ENCODE assay signal across 8 cellular contexts in the genomic region with DNA sequence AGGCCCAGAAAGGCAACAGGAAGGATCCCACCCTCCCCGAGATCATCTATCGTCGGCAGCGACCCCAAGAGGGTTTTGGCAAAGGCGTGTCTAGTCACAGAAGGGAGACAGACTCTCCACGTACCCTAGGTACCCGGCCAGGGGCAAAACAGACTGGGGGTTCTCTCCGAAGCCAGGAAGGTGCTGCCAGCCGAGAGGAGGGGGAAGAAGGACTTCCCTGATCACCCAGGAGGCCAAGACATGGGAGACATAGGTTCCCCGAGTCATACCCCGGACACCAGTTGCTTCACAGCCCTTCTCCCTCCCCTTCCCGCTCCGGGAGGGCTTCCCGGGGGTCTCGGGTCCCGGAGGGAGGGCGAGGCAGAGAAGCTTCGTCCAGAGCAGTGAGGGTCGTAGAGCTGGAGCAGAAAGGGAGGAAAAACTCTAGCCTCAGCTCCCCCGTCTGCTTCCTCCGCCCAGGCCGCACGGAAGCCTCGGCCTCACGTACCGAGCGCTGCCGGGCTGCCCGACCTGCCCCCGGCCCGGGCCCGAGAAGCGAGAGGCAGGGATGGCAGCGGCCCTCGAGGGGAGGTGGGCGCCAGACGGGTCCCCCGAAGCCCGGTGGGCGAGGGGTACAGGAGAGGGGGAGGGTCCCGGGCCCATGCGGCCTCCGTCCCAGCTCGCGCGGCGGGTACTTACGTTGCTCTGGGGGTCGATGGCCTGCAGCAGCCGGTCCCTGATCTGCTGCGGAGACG. TPM values are rescaled to one million over a fixed set of nuclear protein-coding genes. Genes with fewer than 3 reads are reported as not detected.
DNase-seq lines count a peak whose midpoint lies in the region; ATAC-seq, FAIRE-seq and TF ChIP-seq lines count a peak whose summit lies in the region.

No MANE protein-coding gene starts in this region.

- peak overlapping the region; percentile 93 for H3K27ac Mint-ChIP-seq in HFFc6
- peak overlapping the region; percentile 65 for H3K27ac Mint-ChIP-seq in WTC11
- H3K27ac Mint-ChIP-seq in nephron progenitor cell = peak overlapping the region; percentile 82

- H3K27ac ChIP-seq in BLaER1 = peak overlapping the region; percentile 75

- peak overlapping the region; percentile 92 for H3K4me2 ChIP-seq in BLaER1

- DNase-seq in HFFc6 = no peak
- no peak for DNase-seq in WTC11 (ENCODE audit: low spot score)
- DNase-seq in epidermal melanocyte (ENCODE audit: insufficient read length, low spot score) = peak; percentile 1
- DNase-seq in nephron progenitor cell = peak; percentile 32
- DNase-seq in midbrain (lab: John Stamatoyannopoulos, UW) = no peak
- no peak for DNase-seq in GM19239 (ENCODE audit: insufficient read length, low spot score)
- no peak for DNase-seq in NCI-H1694 treated with DMSO at 0.1 percent for 48 hours (lab: John Stamatoyannopoulos, UW)

- peaks cover 28% of the 10 kb centered on the region for H3K4me1 ChIP-seq in BLaER1

- H3K9me3 ChIP-seq in BLaER1 = peaks cover 14% of the 10 kb centered on the region

- peak overlapping the region; percentile 97 for H3K9ac ChIP-seq in BLaER1

- peaks cover 29% of the 10 kb centered on the region for H3K4me1 Mint-ChIP-seq in HFFc6 (ENCODE audit: low read depth)
- peaks cover 29% of the 10 kb centered on the region for H3K4me1 Mint-ChIP-seq in WTC11
- H3K4me1 Mint-ChIP-seq in nephron progenitor cell = peaks cover 29% of the 10 kb centered on the region

- H3K4me3 ChIP-seq in BLaER1 = peak overlapping the region; percentile 94

- H4K20me1 ChIP-seq in BLaER1 = peaks cover 55% of the 10 kb centered on the region

- no peak for TF ChIP-seq CTCF in HFFc6 (IDR thresholded peaks at IDR 0.05)
- no peak for TF ChIP-seq CTCF in WTC11 (IDR thresholded peaks at IDR 0.05)
- no peak for TF ChIP-seq CTCF in nephron progenitor cell (IDR thresholded peaks at IDR 0.05)

- H3K9me3 Mint-ChIP-seq in HFFc6 (no peaks in the 10 kb centered on the region), WTC11 (no peaks in the 10 kb centered on the region), nephron progenitor cell (no peaks in the 10 kb centered on the region)

- H3K27me3 Mint-ChIP-seq in HFFc6 (ENCODE audit: insufficient read depth) (peaks cover 5% of the 10 kb centered on the region), WTC11 (ENCODE audit: low read depth) (no peaks in the 10 kb centered on the region), nephron progenitor cell (ENCODE audit: low read depth, poor library complexity) (no peaks in the 10 kb centered on the region)

- CTCF ChIA-PET in WTC11 (lab: Charles Lee) = interaction anchor here (1.0 to 1.8 kb wide), 3 partner anchors 9 to 186 kb away, joined by 3 to 4 read pairs (median 3); no protein-coding TSS in a partner anchor

- peak overlapping the region; percentile 96 for H3K4me3 Mint-ChIP-seq in HFFc6
- H3K4me3 Mint-ChIP-seq in WTC11 = peak overlapping the region; percentile 90
- H3K4me3 Mint-ChIP-seq in nephron progenitor cell = peak overlapping the region; percentile 94

- H3K36me3 ChIP-seq in BLaER1 = peaks cover 62% of the 10 kb centered on the region

- H3K36me3 Mint-ChIP-seq in HFFc6 (ENCODE audit: low read depth) (peaks cover 28% of the 10 kb centered on the region), WTC11 (peaks cover 11% of the 10 kb centered on the region; the same call in 1 of the 2 replicates), nephron progenitor cell (ENCODE audit: low read depth) (peaks cover 19% of the 10 kb centered on the region)

- POLR2A ChIA-PET in WTC11 (lab: Charles Lee) = interaction anchor here (1.0 kb wide), 1 partner anchor 29 kb away, joined by 3 read pairs; no protein-coding TSS in a partner anchor

- H3K27me3 ChIP-seq in BLaER1 = no peaks in the 10 kb centered on the region

- ATAC-seq in WTC11 = no peak

- FAIRE-seq in GM19239 (lab: Jason Lieb, UNC) = no peak

TF ChIP-seq in WTC11, 78 proteins besides CTCF, POLR2A, EP300 and RAD21:
- TF ChIP-seq SMAD4 (CRISPR knock-in tag; IDR thresholded peaks at IDR 0.05) (no peak), ZNF317 (CRISPR knock-in tag; IDR thresholded peaks at IDR 0.05; ENCODE audit: borderline replicate concordance, low read depth) (no peak), KAT7 (CRISPR knock-in tag; IDR thresholded peaks at IDR 0.05; ENCODE audit: borderline replicate concordance) (0 out of 2 replicates have a peak, but pooled peaks have one; percentile 71), NFATC4 (CRISPR knock-in tag; IDR thresholded peaks at IDR 0.05) (no peak)
- TF ChIP-seq, protein P1, sequence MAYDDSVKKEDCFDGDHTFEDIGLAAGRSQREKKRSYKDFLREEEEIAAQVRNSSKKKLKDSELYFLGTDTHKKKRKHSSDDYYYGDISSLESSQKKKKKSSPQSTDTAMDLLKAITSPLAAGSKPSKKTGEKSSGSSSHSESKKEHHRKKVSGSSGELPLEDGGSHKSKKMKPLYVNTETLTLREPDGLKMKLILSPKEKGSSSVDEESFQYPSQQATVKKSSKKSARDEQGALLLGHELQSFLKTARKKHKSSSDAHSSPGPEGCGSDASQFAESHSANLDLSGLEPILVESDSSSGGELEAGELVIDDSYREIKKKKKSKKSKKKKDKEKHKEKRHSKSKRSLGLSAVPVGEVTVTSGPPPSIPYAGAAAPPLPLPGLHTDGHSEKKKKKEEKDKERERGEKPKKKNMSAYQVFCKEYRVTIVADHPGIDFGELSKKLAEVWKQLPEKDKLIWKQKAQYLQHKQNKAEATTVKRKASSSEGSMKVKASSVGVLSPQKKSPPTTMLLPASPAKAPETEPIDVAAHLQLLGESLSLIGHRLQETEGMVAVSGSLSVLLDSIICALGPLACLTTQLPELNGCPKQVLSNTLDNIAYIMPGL (CRISPR knock-in tag; IDR thresholded peaks at IDR 0.05) = peak; percentile 52; the same call in 1 of the 2 replicates
TF ChIP-seq in WTC11: peak in this region for 2.

RNA-seq across cellular contexts. Expression of gene MED26, which starts 0.6 kb away (rescaled TPM):
- 1 to 10 TPM; 7.9 to 9.9 (median 8.8) TPM for total RNA-seq in HFFc6 (2021; fragmentation: NEBNext Ultra II Directional; extraction: Animal tissue kit (Norgen Biotek cat#: 25700))
- 11.7 to 14.2 TPM (median 12.3 TPM) in 3 replicates for total RNA-seq in WTC11 (2021)

RNA-seq across cellular contexts. Expression of gene SMIM7, which starts 32.6 kb away (rescaled TPM):
- 10 to 100 TPM; 66.2 to 74.6 (median 71.9) TPM for total RNA-seq in HFFc6 (2021; fragmentation: NEBNext Ultra II Directional; extraction: Animal tissue kit (Norgen Biotek cat#: 25700))
- 54.3 to 55.9 TPM (median 55.6 TPM) in 3 replicates for total RNA-seq in WTC11 (2021)

RNA-seq across cellular contexts. Expression of gene TMEM38A, which starts 33.6 kb away (rescaled TPM):
- total RNA-seq in HFFc6 (2021; fragmentation: NEBNext Ultra II Directional; extraction: Animal tissue kit (Norgen Biotek cat#: 25700)) = 1 to 10 TPM in 3 of 6 experiments, under 1 TPM in 3; 0.26 to 2.0 (median 1.0) TPM
- total RNA-seq in WTC11 (2021) = 9.5 to 11.1 TPM (median 10.9 TPM) in 3 replicates

RNA-seq across cellular contexts. Expression of gene SLC35E1, which starts 55.1 kb away (rescaled TPM):
- 10 to 100 TPM; 44.2 to 67.1 (median 55.4) TPM for total RNA-seq in HFFc6 (2021; fragmentation: NEBNext Ultra II Directional; extraction: Animal tissue kit (Norgen Biotek cat#: 25700))
- total RNA-seq in WTC11 (2021) = 27.5 to 28.5 TPM (median 28.0 TPM) in 3 replicates

Comparison
In these comparisons a context has a peak if more than half of its experiments do, and no peak if none do; other contexts are left out.
1. DNase-seq: peak in epidermal melanocyte (single experiment) and nephron progenitor cell (single experiment); none in HFFc6 (single experiment), WTC11 (single experiment), midbrain (single experiment), GM19239 (single experiment) and NCI-H1694 treated with DMSO at 0.1 percent for 48 hours (single experiment).
2. Peak in every context shown above with its lines, with median percentiles within 50 percentile points of each other: H3K27ac Mint-ChIP-seq and H3K4me3 Mint-ChIP-seq.